ENCODE assay signal across 13 cellular contexts in genomic region chr2:28619213-28620196, GRCh38.
DNase-seq lines count a peak whose midpoint lies in the region; ATAC-seq and TF ChIP-seq lines count a peak whose summit lies in the region.
"Had no signal": no experiment of that assay in that cellular context is flagged by ENCODE, and none has a peak within 500 bp of the region (broad histone marks: within the 10 kb centered on the region; RNA-seq: fewer than 3 reads in every experiment).

No MANE protein-coding gene starts in this region.

- peaks cover 5% of the 10 kb centered on the region for H3K36me3 Mint-ChIP-seq in activated naive CD4-positive, alpha-beta T cell treated with anti-CD3 and anti-CD28 coated beads, Interleukin-2, amount 10 ng/mL, durations not matched to agents 7 days and 5 days
- no peaks in the 10 kb centered on the region for H3K36me3 Mint-ChIP-seq in activated naive CD8-positive, alpha-beta T cell treated with anti-CD3 and anti-CD28 coated beads, Interleukin-2, amount 50 U/mL, for 24 hours (ENCODE audit: low read depth)

- CTCF ChIA-PET in activated naive CD4-positive, alpha-beta T cell treated with anti-CD3 and anti-CD28 coated beads, Interleukin-2, amount 10 ng/mL, durations not matched to agents 7 days and 5 days (lab: Charles Lee), result interaction anchor here (3.0 kb wide), 1 partner anchor 26 kb away, joined by 28 read pairs; no protein-coding TSS in a partner anchor

- H3K4me3 Mint-ChIP-seq in activated naive CD4-positive, alpha-beta T cell treated with anti-CD3 and anti-CD28 coated beads, Interleukin-2, amount 10 ng/mL, durations not matched to agents 7 days and 5 days, result no peak overlapping the region
- H3K4me3 Mint-ChIP-seq in activated naive CD8-positive, alpha-beta T cell treated with anti-CD3 and anti-CD28 coated beads, Interleukin-2, amount 50 U/mL, for 24 hours, result peak overlapping the region; percentile 6

- peak overlapping the region; percentile 81 to 96 (median 90) for H3K27ac ChIP-seq in upper lobe of left lung
- peak overlapping the region in 3 of 10 donors; percentile 74 to 92 (median 78) for H3K27ac ChIP-seq in heart right ventricle

- H3K27me3 ChIP-seq in upper lobe of left lung (no peaks in the 10 kb centered on the region), heart right ventricle (no peaks in the 10 kb centered on the region)
- H3K27me3 ChIP-seq: left lung had no signal

- TF ChIP-seq POLR2A in upper lobe of left lung (IDR thresholded peaks at IDR 0.05), result no peak

- H3K9me3 ChIP-seq in upper lobe of left lung (no peaks in the 10 kb centered on the region), heart right ventricle (no peaks in the 10 kb centered on the region)
- H3K9me3 ChIP-seq: left lung had no signal

- H3K9me3 Mint-ChIP-seq in activated naive CD4-positive, alpha-beta T cell treated with anti-CD3 and anti-CD28 coated beads, Interleukin-2, amount 10 ng/mL, durations not matched to agents 7 days and 5 days, result peaks cover 8% of the 10 kb centered on the region
- H3K9me3 Mint-ChIP-seq in activated naive CD8-positive, alpha-beta T cell treated with anti-CD3 and anti-CD28 coated beads, Interleukin-2, amount 50 U/mL, for 24 hours, result no peaks in the 10 kb centered on the region

- TF ChIP-seq EP300 in upper lobe of left lung (IDR thresholded peaks at IDR 0.05), result no peak

- no peak for DNase-seq in activated naive CD4-positive, alpha-beta T cell treated with anti-CD3 and anti-CD28 coated beads, Interleukin-2, amount 10 ng/mL, durations not matched to agents 7 days and 5 days
- no peak for DNase-seq in activated naive CD4-positive, alpha-beta T cell treated with anti-CD3 and anti-CD28 coated beads, Interleukin-2, amount 50 U/mL, for 16 hours
- no peak for DNase-seq in activated naive CD8-positive, alpha-beta T cell treated with anti-CD3 and anti-CD28 coated beads, Interleukin-2, amount 50 U/mL, for 24 hours
- peak; percentile 29 for DNase-seq in myocyte (ENCODE audit: low read depth)
- DNase-seq in upper lobe of left lung, result no peak
- no peak for DNase-seq in stimulated activated CD4-positive, alpha-beta T cell treated with anti-CD3 and anti-CD28 coated beads, Interleukin-1b, Interleukin-23, amount 100 ng/mL, for 48 hours
- DNase-seq in heart right ventricle, result no peak
- DNase-seq: central memory CD4-positive, alpha-beta T cell; left lung; NCI-H526 had no signal

- no peak overlapping the region for H3K4me3 ChIP-seq in upper lobe of left lung
- no peak overlapping the region for H3K4me3 ChIP-seq in heart right ventricle
- H3K4me3 ChIP-seq: left lung had no signal

- H3K36me3 ChIP-seq in upper lobe of left lung (no peaks in the 10 kb centered on the region), heart right ventricle (peaks cover 0 to 16% (median 0%) of the 10 kb centered on the region in 9 donors)

- peak overlapping the region; percentile 46 for H3K27ac Mint-ChIP-seq in activated naive CD4-positive, alpha-beta T cell treated with anti-CD3 and anti-CD28 coated beads, Interleukin-2, amount 10 ng/mL, durations not matched to agents 7 days and 5 days
- peak overlapping the region; percentile 87 for H3K27ac Mint-ChIP-seq in activated naive CD8-positive, alpha-beta T cell treated with anti-CD3 and anti-CD28 coated beads, Interleukin-2, amount 50 U/mL, for 24 hours
- H3K27ac Mint-ChIP-seq: B cell had no signal

- no peaks in the 10 kb centered on the region for H3K27me3 Mint-ChIP-seq in activated naive CD4-positive, alpha-beta T cell treated with anti-CD3 and anti-CD28 coated beads, Interleukin-2, amount 10 ng/mL, durations not matched to agents 7 days and 5 days
- no peaks in the 10 kb centered on the region for H3K27me3 Mint-ChIP-seq in activated naive CD8-positive, alpha-beta T cell treated with anti-CD3 and anti-CD28 coated beads, Interleukin-2, amount 50 U/mL, for 24 hours

- intact Hi-C loops in heart right ventricle (cut with DNase I), result loop anchor here in 2 of 10 donors (10.0 kb wide), 1 partner anchor 135 kb away; the partner anchor contains the start of gene PPP1CB (in 2 of the 2)

- WGBS in upper lobe of left lung, 2 donors, result 71 to 81% methylated on average over 10 of the region's 10 CpGs
- 80 to 87% methylated on average over 10 of the region's 10 CpGs for WGBS in heart right ventricle, 2 donors

- TF ChIP-seq CTCF in upper lobe of left lung (IDR thresholded peaks at IDR 0.05), result no peak
- no peak for TF ChIP-seq CTCF in heart right ventricle (IDR thresholded peaks at IDR 0.05)

- ATAC-seq in activated naive CD8-positive, alpha-beta T cell treated with anti-CD3 and anti-CD28 coated beads, Interleukin-2, amount 50 U/mL, for 24 hours, result peak; percentile 26
- ATAC-seq in upper lobe of left lung (ENCODE audit: low FRiP score in 2 of 2) (no peak), HG02885 (IDR thresholded peaks at IDR 0.05; ENCODE audit: poor library complexity, unreplicated experiment) (no peak), heart right ventricle (no peak)
- ATAC-seq: HCT116, left lung had no signal

- H3K4me1 Mint-ChIP-seq in activated naive CD4-positive, alpha-beta T cell treated with anti-CD3 and anti-CD28 coated beads, Interleukin-2, amount 10 ng/mL, durations not matched to agents 7 days and 5 days, result peaks cover 73% of the 10 kb centered on the region
- H3K4me1 Mint-ChIP-seq in activated naive CD8-positive, alpha-beta T cell treated with anti-CD3 and anti-CD28 coated beads, Interleukin-2, amount 50 U/mL, for 24 hours, result peaks cover 74% of the 10 kb centered on the region

- H3K4me1 ChIP-seq in upper lobe of left lung (peaks cover 24 to 27% (median 25%) of the 10 kb centered on the region in 4 donors), heart right ventricle (peaks cover 0 to 42% (median 27%) of the 10 kb centered on the region in 9 donors)
